8 cellular contexts compared by ENCODE assay signal in the genomic region with DNA sequence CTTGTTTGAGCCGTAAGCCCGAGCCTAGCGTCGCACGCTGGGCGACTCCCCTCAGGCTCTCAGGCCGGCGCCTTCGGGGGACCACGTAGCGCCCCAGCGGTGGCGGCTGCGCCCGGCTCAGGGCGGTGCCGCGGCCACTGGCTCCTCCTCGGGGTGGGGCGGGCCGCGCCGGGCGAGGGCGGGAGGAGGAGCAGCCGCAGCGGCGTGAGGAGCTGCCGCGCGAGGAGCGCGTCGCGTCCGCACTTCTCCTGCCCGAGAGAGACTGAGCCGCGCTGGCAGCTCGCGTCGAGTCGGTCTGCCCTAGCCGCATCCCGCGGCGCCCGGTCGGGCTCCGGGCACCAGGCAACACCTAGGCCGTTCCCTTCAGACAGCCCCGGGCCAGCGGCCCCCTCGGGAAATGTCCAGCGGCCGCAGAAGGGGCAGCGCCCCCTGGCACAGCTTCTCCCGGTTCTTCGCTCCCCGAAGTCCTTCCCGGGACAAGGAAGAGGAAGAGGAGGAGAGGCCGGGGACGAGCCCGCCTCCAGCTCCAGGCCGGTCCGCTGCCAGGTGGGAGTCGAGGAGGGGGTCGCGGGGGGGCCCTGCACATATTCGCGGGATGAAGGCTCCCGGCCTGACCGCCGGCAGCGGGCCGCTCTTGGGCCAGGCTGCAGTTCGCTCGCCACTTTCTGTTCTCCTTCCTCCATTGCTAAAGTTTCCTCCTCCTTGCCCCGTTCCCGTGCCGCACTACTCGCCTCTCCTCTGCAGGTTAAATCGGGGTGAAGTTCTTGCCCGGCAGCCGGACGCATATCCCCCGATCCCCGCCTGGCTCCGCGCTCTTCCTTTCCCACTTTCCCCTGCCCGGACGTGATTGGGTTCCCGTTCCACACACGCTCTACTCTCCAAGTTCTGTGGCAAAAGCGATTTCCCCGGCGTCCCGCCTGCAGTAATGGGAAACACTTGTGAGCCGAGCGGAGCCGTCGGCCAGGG. TPM values are rescaled to one million over a fixed set of nuclear protein-coding genes. Genes with fewer than 3 reads are reported as not detected.
DNase-seq lines count a peak whose midpoint lies in the region; ATAC-seq and TF ChIP-seq lines count a peak whose summit lies in the region.

Gene CRYBG3 (plus strand): TSS at position 202 of the 966 bp plus-strand sequence. CDS start 196 bp downstream, at position 398.

- TF ChIP-seq CTCF in OCI-LY3 (IDR thresholded peaks at IDR 0.05; ENCODE audit: low read depth, low read length) (peak; percentile 22), epithelial cell of proximal tubule (conservative IDR thresholded peaks at IDR 0.05; ENCODE audit: low read depth, low read length) (peak; percentile 46)

- no peaks in the 10 kb centered on the region for H3K79me2 ChIP-seq in OCI-LY3 (ENCODE audit: low read length)

- peak within 1 kb of the TSS; percentile 95 for H3K4me2 ChIP-seq in OCI-LY3 (ENCODE audit: low read length)

- peak within 1 kb of the TSS; percentile 93 for H2AFZ ChIP-seq in OCI-LY3 (ENCODE audit: low read depth, low read length)

- H3K27ac ChIP-seq in OCI-LY3 (ENCODE audit: low read length) (peak within 1 kb of the TSS; percentile 8; the same call in 1 of the 2 replicates), mucosa of rectum (ENCODE audit: low read depth in 2 of 2, low read length in 2 of 2) (peak within 1 kb of the TSS; percentile 79 to 87)

- ATAC-seq in GM21360 (IDR thresholded peaks at IDR 0.05; ENCODE audit: unreplicated experiment): peak; percentile 98

- peak; percentile 93 for DNase-seq in D341Med (ENCODE audit: low spot score)
- peak; percentile 46 for DNase-seq in HS-5 (ENCODE audit: low read depth)
- DNase-seq in activated T-cell treated with anti-CD3 and anti-CD28 coated beads for 48 hours (ENCODE audit: low read depth): peak; percentile 87
- DNase-seq in epithelial cell of proximal tubule (ENCODE audit: low read depth): no peak
- peak; percentile 44 to 61 for DNase-seq in stimulated activated CD8-positive, alpha-beta memory T cell treated with anti-CD3 and anti-CD28 coated beads, Interleukin-4, amount 100 ng/mL, for 4 hours (ENCODE audit: low read depth in 2 of 2, low spot score in 1 of 2)

- H3K4me1 ChIP-seq in OCI-LY3 (ENCODE audit: low read length) (peaks cover 16% of the 10 kb centered on the region), mucosa of rectum (ENCODE audit: control insufficient read depth in 2 of 2, insufficient read depth in 2 of 2, low read length in 2 of 2) (peaks cover 3 to 4% of the 10 kb centered on the region in 2 donors)

- peak within 1 kb of the TSS; percentile 74 for H3K9ac ChIP-seq in OCI-LY3 (ENCODE audit: low read length)
- peak within 1 kb of the TSS; percentile 79 to 83 for H3K9ac ChIP-seq in mucosa of rectum (ENCODE audit: low read depth in 1 of 2, low read length in 2 of 2)

- peak within 1 kb of the TSS; percentile 87 for H3K4me3 ChIP-seq in OCI-LY3 (ENCODE audit: low read length)
- peak within 1 kb of the TSS; percentile 94 for H3K4me3 ChIP-seq in epithelial cell of proximal tubule (ENCODE audit: low read depth, low read length)
- peak within 1 kb of the TSS; percentile 84 to 90 for H3K4me3 ChIP-seq in mucosa of rectum (ENCODE audit: low read length in 2 of 2)

- H3K9me3 ChIP-seq in OCI-LY3 (ENCODE audit: insufficient read depth, low read length): no peaks in the 10 kb centered on the region
- H3K9me3 ChIP-seq in mucosa of rectum (ENCODE audit: control insufficient read depth in 2 of 2, low read length in 2 of 2): no peaks in the 10 kb centered on the region

- H3K36me3 ChIP-seq in OCI-LY3 (replicated peaks; ENCODE audit: low read depth, low read length) (no peaks in the 10 kb centered on the region), mucosa of rectum (ENCODE audit: control insufficient read depth in 2 of 2, insufficient read depth in 2 of 2, low read length in 2 of 2) (no peaks in the 10 kb centered on the region)

- H3K27me3 ChIP-seq in OCI-LY3 (ENCODE audit: low read depth, low read length) (peaks cover 14% of the 10 kb centered on the region; the same call in 1 of the 2 replicates), mucosa of rectum (ENCODE audit: control insufficient read depth in 2 of 2, insufficient read depth in 2 of 2, low read length in 2 of 2) (no peaks in the 10 kb centered on the region)

- H4K20me1 ChIP-seq in OCI-LY3 (ENCODE audit: insufficient read depth, low read length): peaks cover 2% of the 10 kb centered on the region

RNA-seq across cellular contexts. Expression of gene CRYBG3, which starts in this region (rescaled TPM):
- total RNA-seq in epithelial cell of proximal tubule: 5.6 and 7.5 TPM in 2 replicates
